ENCODE assay signal across 25 cellular contexts in the genomic region with DNA sequence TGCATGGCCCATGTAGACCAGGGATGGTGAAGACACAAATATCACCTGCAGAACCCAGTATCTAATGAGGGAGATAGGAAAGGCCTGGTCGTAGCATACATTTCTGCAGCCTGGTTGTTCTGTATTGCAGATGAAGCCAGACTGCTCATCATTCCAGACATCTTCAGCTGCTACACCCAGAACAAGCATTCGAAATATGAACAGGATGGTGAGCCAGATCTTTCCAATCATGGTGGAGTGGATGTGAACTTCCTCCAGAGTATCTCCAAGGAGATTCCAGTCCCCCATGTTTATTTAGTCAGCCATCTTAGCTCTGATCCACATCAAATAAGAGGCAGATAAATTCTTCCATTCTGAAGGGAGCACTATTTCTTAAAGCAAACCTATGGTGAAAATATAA. TPM values are rescaled to one million over a fixed set of nuclear protein-coding genes. Genes with fewer than 3 reads are reported as not detected.
"Had no signal": no experiment of that assay in that cellular context is flagged by ENCODE, and none has a peak within 500 bp of the region (broad histone marks: within the 10 kb centered on the region; RNA-seq: fewer than 3 reads in every experiment).

No MANE protein-coding gene starts in this region.

- H3K9me3 Mint-ChIP-seq: activated naive CD4-positive, alpha-beta T cell treated with anti-CD3 and anti-CD28 coated beads, Interleukin-2, amount 50 U/mL, for 72 hours; activated naive CD8-positive, alpha-beta T cell treated with anti-CD3 and anti-CD28 coated beads, Interleukin-2, amount 50 U/mL, for 24 hours had no signal

- H3K36me3 ChIP-seq: brain microvascular endothelial cell, cardiac muscle cell had no signal

- H3K4me3 ChIP-seq: cardiac muscle cell had no signal

- H3K27ac ChIP-seq: brain microvascular endothelial cell, cardiac muscle cell had no signal

- DNase-seq: activated CD4-positive, alpha-beta T cell treated with anti-CD3 and anti-CD28 coated beads, Interleukin-2, amount 50 U/mL, for 1 hour; activated CD4-positive, CD25-positive, alpha-beta regulatory T cell; activated CD8-positive, alpha-beta memory T cell treated with anti-CD3 and anti-CD28 coated beads, Interleukin-2, amount 50 U/mL, for 48 hours; activated CD8-positive, alpha-beta T cell treated with anti-CD3 and anti-CD28 coated beads, Interleukin-2, amount 10 ng/mL, durations not matched to agents 7 days and 5 days; activated naive CD8-positive, alpha-beta T cell treated with anti-CD3 and anti-CD28 coated beads, Interleukin-2, amount 50 U/mL, for 24 hours; activated T-cell treated with anti-CD3 and anti-CD28 coated beads, Interleukin-2, amount 50 U/mL, for 1 hour; amniotic stem cell; brain microvascular endothelial cell; MM.1S; NCI-H1105 treated with DMSO at 0.1 percent for 48 hours; NCI-H1436 treated with DMSO at 0.1 percent for 48 hours; NCI-H187; NCI-H2081 treated with DMSO at 0.1 percent for 48 hours; NCI-H446 treated with DMSO at 0.1 percent for 48 hours; NCI-H524 treated with DMSO at 0.1 percent for 48 hours; NCI-H748 treated with DMSO at 0.1 percent for 48 hours; SIG-M5; T-helper 17 cell; T1000 had no signal

- FAIRE-seq: astrocyte, TTC549 had no signal

- H3K36me3 Mint-ChIP-seq: activated naive CD4-positive, alpha-beta T cell treated with anti-CD3 and anti-CD28 coated beads, Interleukin-2, amount 50 U/mL, for 72 hours had no signal

- H3K27me3 Mint-ChIP-seq: activated naive CD8-positive, alpha-beta T cell treated with anti-CD3 and anti-CD28 coated beads, Interleukin-2, amount 50 U/mL, for 24 hours; T-helper 17 cell had no signal

- H3K4me3 Mint-ChIP-seq: activated CD8-positive, alpha-beta T cell treated with anti-CD3 and anti-CD28 coated beads, Interleukin-2, amount 10 ng/mL, durations not matched to agents 7 days and 5 days; activated naive CD8-positive, alpha-beta T cell treated with anti-CD3 and anti-CD28 coated beads, Interleukin-2, amount 50 U/mL, for 24 hours; T-helper 17 cell had no signal

- H3K27ac Mint-ChIP-seq: activated CD8-positive, alpha-beta T cell treated with anti-CD3 and anti-CD28 coated beads, Interleukin-2, amount 10 ng/mL, durations not matched to agents 7 days and 5 days; activated naive CD4-positive, alpha-beta T cell treated with anti-CD3 and anti-CD28 coated beads, Interleukin-2, amount 50 U/mL, for 72 hours; activated naive CD8-positive, alpha-beta T cell treated with anti-CD3 and anti-CD28 coated beads, Interleukin-2, amount 50 U/mL, for 24 hours; T-helper 17 cell had no signal

- H3K27me3 ChIP-seq: brain microvascular endothelial cell, cardiac muscle cell had no signal

- ATAC-seq: activated CD8-positive, alpha-beta T cell treated with anti-CD3 and anti-CD28 coated beads, Interleukin-2, amount 10 ng/mL, durations not matched to agents 7 days and 5 days; activated naive CD4-positive, alpha-beta T cell treated with anti-CD3 and anti-CD28 coated beads, Interleukin-2, amount 50 U/mL, for 72 hours; activated naive CD8-positive, alpha-beta T cell treated with anti-CD3 and anti-CD28 coated beads, Interleukin-2, amount 50 U/mL, for 24 hours; T-helper 17 cell had no signal

RNA-seq across cellular contexts. Expression of gene GJA9, which starts 5.6 kb away (rescaled TPM):
- total RNA-seq: activated CD8-positive, alpha-beta T cell treated with anti-CD3 and anti-CD28 coated beads, Interleukin-2, amount 10 ng/mL, durations not matched to agents 7 days and 5 days; activated naive CD4-positive, alpha-beta T cell treated with anti-CD3 and anti-CD28 coated beads, Interleukin-2, amount 50 U/mL, for 72 hours; astrocyte; cardiac muscle cell; OCI-LY7; RPMI7951; T-helper 17 cell had no signal
- polyA plus RNA-seq: cardiac muscle cell had no signal
